20 cellular contexts compared by ENCODE assay signal in genomic region chr20:40314278-40314677, GRCh38.
A peak's percentile ranks its signal among the peaks of the same experiment; 100 is the strongest.
DNase-seq lines count a peak whose midpoint lies in the region; TF ChIP-seq lines count a peak whose summit lies in the region.
"Had no signal": no experiment of that assay in that cellular context is flagged by ENCODE, and none has a peak within 500 bp of the region (broad histone marks: within the 10 kb centered on the region; RNA-seq: fewer than 3 reads in every experiment).

No MANE protein-coding gene starts in this region.

- CTCF ChIA-PET in mammary epithelial cell (lab: Charles Lee; ENCODE audit: low non-redundant PET), result no interaction called here

- H4K20me1 ChIP-seq in mammary epithelial cell (ENCODE audit: insufficient read depth, low read length), result no peaks in the 10 kb centered on the region

- WGBS in mammary epithelial cell (ENCODE audit: low coverage, missing lambda C conversion rate), result 80% methylated on average over 1 of the region's 1 CpG

- peaks cover 5% of the 10 kb centered on the region for H3K4me1 Mint-ChIP-seq in CD14-positive monocyte
- H3K4me1 Mint-ChIP-seq: CD4-positive, CD25-positive, alpha-beta regulatory T cell; IgD-negative memory B cell had no signal

- H3K36me3 Mint-ChIP-seq in CD14-positive monocyte, result no peaks in the 10 kb centered on the region
- H3K36me3 Mint-ChIP-seq: CD4-positive, CD25-positive, alpha-beta regulatory T cell; IgD-negative memory B cell had no signal

- peak overlapping the region in 1 of 2 donors; percentile 27 for H3K4me3 Mint-ChIP-seq in CD14-positive monocyte
- H3K4me3 Mint-ChIP-seq: CD4-positive, CD25-positive, alpha-beta regulatory T cell; IgD-negative memory B cell had no signal

- in situ Hi-C loops in mammary epithelial cell (cut with MboI; ENCODE audit: low sequenced_read_pairs in 2 of 2), result no loop called here

- H3K4me2 ChIP-seq in mammary epithelial cell (ENCODE audit: insufficient read depth, low read depth, low read length), result no peak overlapping the region

- TF ChIP-seq CTCF in breast epithelium (IDR thresholded peaks at IDR 0.05), result no peak
- TF ChIP-seq CTCF in mammary epithelial cell (conservative IDR thresholded peaks at IDR 0.05 in 1 of 2, IDR thresholded peaks at IDR 0.05 in 1 of 2; ENCODE audit: extremely low read depth in 1 of 2, insufficient read depth in 1 of 2, low read depth in 1 of 2, low read length in 2 of 2), result no peak
- TF ChIP-seq CTCF in left ventricle myocardium inferior (IDR thresholded peaks at IDR 0.05; ENCODE audit: borderline replicate concordance), result no peak
- TF ChIP-seq CTCF in vagina (IDR thresholded peaks at IDR 0.05), result no peak
- no peak for TF ChIP-seq CTCF in CD14-positive monocyte (IDR thresholded peaks at IDR 0.05)

- H3K4me1 ChIP-seq in breast epithelium (peaks cover 0 to 4% of the 10 kb centered on the region in 2 donors), mammary epithelial cell (ENCODE audit: insufficient read depth, low read length) (no peaks in the 10 kb centered on the region), left ventricle myocardium inferior (no peaks in the 10 kb centered on the region), vagina (peaks cover 10% of the 10 kb centered on the region)
- H3K4me1 ChIP-seq: Caco-2 had no signal

- H3K9me3 Mint-ChIP-seq in CD14-positive monocyte, result peaks cover 0 to 12% (median 6%) of the 10 kb centered on the region in 7 donors

- no peak overlapping the region for H3K27ac Mint-ChIP-seq in CD14-positive monocyte
- H3K27ac Mint-ChIP-seq: CD4-positive, CD25-positive, alpha-beta regulatory T cell; IgD-negative memory B cell had no signal

- H3K27me3 ChIP-seq in breast epithelium (no peaks in the 10 kb centered on the region), mammary epithelial cell (ENCODE audit: insufficient read depth, low read length) (no peaks in the 10 kb centered on the region), left ventricle myocardium inferior (ENCODE audit: low read depth) (peaks cover 5% of the 10 kb centered on the region), vagina (no peaks in the 10 kb centered on the region)

- no TSS peak for BruUV-seq in mammary epithelial cell (replicated peaks; lab: Mats Ljungman, UMichigan)

- H3K36me3 ChIP-seq in breast epithelium (no peaks in the 10 kb centered on the region), mammary epithelial cell (ENCODE audit: insufficient read depth, low read length) (no peaks in the 10 kb centered on the region), left ventricle myocardium inferior (no peaks in the 10 kb centered on the region), vagina (no peaks in the 10 kb centered on the region)

- H3K27ac ChIP-seq in breast epithelium (peak overlapping the region; percentile 62 to 70), mammary epithelial cell (ENCODE audit: insufficient read depth, low read depth, low read length) (no peak overlapping the region), left ventricle myocardium inferior (replicated peaks) (peak overlapping the region; percentile 59), vagina (peak overlapping the region; percentile 30)
- H3K27ac ChIP-seq: 22Rv1 had no signal

- no peak for TF ChIP-seq POLR2A in breast epithelium (IDR thresholded peaks at IDR 0.05)
- no peak for TF ChIP-seq POLR2A in vagina (IDR thresholded peaks at IDR 0.05)

- H3K4me3 ChIP-seq in breast epithelium (no peak overlapping the region), mammary epithelial cell (replicated peaks in 1 of 3; ENCODE audit: insufficient read depth in 1 of 3, low read depth in 2 of 3, low read length in 3 of 3) (no peak overlapping the region), left ventricle myocardium inferior (no peak overlapping the region), vagina (no peak overlapping the region)

- no peak for DNase-seq in breast epithelium (ENCODE audit: low spot score in 2 of 2)
- DNase-seq in mammary epithelial cell, result no peak
- no peak for DNase-seq in left ventricle myocardium inferior
- peak; percentile 1 for DNase-seq in putamen (ENCODE audit: low spot score)
- DNase-seq in vagina (ENCODE audit: extremely low spot score in 2 of 2), result no peak
- DNase-seq in CD14-positive monocyte (ENCODE audit: low spot score), result no peak
- no peak for DNase-seq in NCI-H187 (lab: John Stamatoyannopoulos, UW)
- no peak for DNase-seq in RKO (ENCODE audit: low spot score)
- DNase-seq: Caco-2; CD4-positive, CD25-positive, alpha-beta regulatory T cell; GDM1; GOT3; Karpas-422; NCI-H1417 treated with DMSO at 0.1 percent for 48 hours; NCI-H1930; NCI-H345; NCI-H524 treated with DMSO at 0.1 percent for 48 hours; RPMI8226 had no signal

- no peaks in the 10 kb centered on the region for H3K79me2 ChIP-seq in mammary epithelial cell (ENCODE audit: insufficient read depth, low read length)

- dilution Hi-C loops in mammary epithelial cell (cut with HindIII; ENCODE audit: low sequenced_read_pairs), result no loop called here

- H3K9ac ChIP-seq in mammary epithelial cell (ENCODE audit: insufficient read depth, low read length), result no peak overlapping the region

- intact Hi-C loops in breast epithelium (cut with DNase I; ENCODE audit: low total_unique reads) (no loop called here), mammary epithelial cell (cut with micrococcal nuclease) (no loop called here), left ventricle myocardium inferior (cut with micrococcal nuclease) (no loop called here), vagina (cut with DNase I) (no loop called here), CD14-positive monocyte (cut with micrococcal nuclease) (no loop called here)

- H3K27me3 Mint-ChIP-seq in CD14-positive monocyte (ENCODE audit: low read depth in 3 of 3), result peaks cover 15 to 22% (median 22%) of the 10 kb centered on the region in 3 donors
- H3K27me3 Mint-ChIP-seq: CD4-positive, CD25-positive, alpha-beta regulatory T cell; IgD-negative memory B cell had no signal

- H3K9me3 ChIP-seq in breast epithelium (no peaks in the 10 kb centered on the region), mammary epithelial cell (replicated peaks; ENCODE audit: insufficient read depth, low read length) (no peaks in the 10 kb centered on the region), left ventricle myocardium inferior (replicated peaks) (no peaks in the 10 kb centered on the region), vagina (no peaks in the 10 kb centered on the region)
- H3K9me3 ChIP-seq: Caco-2 had no signal

- no peak overlapping the region for H2AFZ ChIP-seq in mammary epithelial cell (ENCODE audit: low read depth, low read length)
